ENCODE assay signal across 8 cellular contexts in the genomic region with DNA sequence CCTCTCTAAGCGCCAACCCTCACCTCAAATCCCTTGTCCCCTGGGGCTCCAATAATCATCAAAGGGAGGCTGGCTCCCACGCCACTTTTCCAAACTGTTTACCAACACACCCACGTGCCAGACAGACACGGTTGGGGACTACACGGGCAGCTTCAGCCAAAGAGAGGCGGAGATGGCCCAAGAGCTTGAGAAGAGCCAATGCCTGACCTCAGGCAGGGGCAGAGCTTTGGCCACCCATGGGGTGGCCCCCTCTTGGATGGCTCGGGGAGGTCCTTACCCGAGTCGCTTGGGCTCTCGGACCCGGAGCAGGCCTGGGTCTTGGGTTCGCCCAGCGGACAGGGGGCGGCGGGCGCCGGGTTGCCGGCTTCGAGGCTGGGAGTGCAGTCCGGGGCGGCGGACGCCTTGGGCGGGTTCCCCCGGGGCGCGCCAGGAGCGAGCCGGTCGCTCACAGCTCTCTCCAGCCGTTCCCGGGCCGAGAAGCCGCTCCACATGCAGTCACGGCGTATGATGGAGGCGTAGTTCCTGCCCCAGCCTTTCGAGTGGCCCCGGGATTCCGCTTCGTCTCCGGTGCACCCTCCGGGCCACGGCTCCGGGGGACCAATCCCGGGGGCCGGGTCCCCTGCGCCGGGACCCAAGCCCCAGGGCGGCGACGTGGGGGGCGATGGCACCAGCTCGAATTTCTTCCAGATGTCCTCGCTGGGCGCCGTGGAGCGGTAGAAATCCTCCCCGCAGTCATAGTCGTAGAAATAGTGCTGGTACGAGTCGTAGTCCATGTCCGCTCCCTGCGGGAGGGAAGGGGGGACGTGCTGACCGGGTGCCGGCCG. TPM values are rescaled to one million over a fixed set of nuclear protein-coding genes. Genes with fewer than 3 reads are reported as not detected.
A peak's percentile ranks its signal among the peaks of the same experiment; 100 is the strongest.
DNase-seq lines count a peak whose midpoint lies in the region; ATAC-seq lines count a peak whose summit lies in the region.

No MANE protein-coding gene starts in this region.

- H3K9me3 Mint-ChIP-seq in activated CD4-positive, alpha-beta T cell treated with anti-CD3 and anti-CD28 coated beads, Interleukin-2, amount 10 ng/mL, durations not matched to agents 24 days and 14 days: no peaks in the 10 kb centered on the region

- H3K4me1 ChIP-seq in adipocyte (ENCODE audit: control insufficient read depth, insufficient read depth, low read length): peaks cover 19% of the 10 kb centered on the region

- H3K27me3 ChIP-seq in adipocyte (replicated peaks; ENCODE audit: control insufficient read depth, insufficient read depth, low read length): peaks cover 45% of the 10 kb centered on the region

- peak overlapping the region; percentile 77 for H3K4me3 Mint-ChIP-seq in activated CD4-positive, alpha-beta T cell treated with anti-CD3 and anti-CD28 coated beads, Interleukin-2, amount 10 ng/mL, durations not matched to agents 24 days and 14 days

- H3K27me3 Mint-ChIP-seq in activated CD4-positive, alpha-beta T cell treated with anti-CD3 and anti-CD28 coated beads, Interleukin-2, amount 10 ng/mL, durations not matched to agents 24 days and 14 days: peaks cover 66% of the 10 kb centered on the region

- H3K36me3 ChIP-seq in adipocyte (ENCODE audit: control insufficient read depth, insufficient read depth, low read length, severe bottlenecking): no peaks in the 10 kb centered on the region

- H3K36me3 Mint-ChIP-seq in activated CD4-positive, alpha-beta T cell treated with anti-CD3 and anti-CD28 coated beads, Interleukin-2, amount 10 ng/mL, durations not matched to agents 24 days and 14 days (ENCODE audit: low read depth): no peaks in the 10 kb centered on the region

- H3K27ac Mint-ChIP-seq in activated CD4-positive, alpha-beta T cell treated with anti-CD3 and anti-CD28 coated beads, Interleukin-2, amount 10 ng/mL, durations not matched to agents 24 days and 14 days: no peak overlapping the region

- DNase-seq in activated CD4-positive, alpha-beta T cell treated with anti-CD3 and anti-CD28 coated beads, Interleukin-2, amount 10 ng/mL, durations not matched to agents 24 days and 14 days: peak; percentile 70
- no peak for DNase-seq in activated CD4-positive, alpha-beta T cell treated with anti-CD3 and anti-CD28 coated beads for 48 hours
- DNase-seq in NCI-H1694 treated with DMSO at 0.1 percent for 48 hours (lab: John Stamatoyannopoulos, UW) (peak; percentile 100), adipocyte (ENCODE audit: low read depth) (peak; percentile 62), cerebellar cortex (ENCODE audit: low spot score) (no peak)
- peak; percentile 30 for DNase-seq in stimulated activated CD8-positive, alpha-beta memory T cell treated with anti-CD3 and anti-CD28 coated beads, Interleukin-4, amount 100 ng/mL, for 48 hours

- peaks cover 6% of the 10 kb centered on the region for H3K4me1 Mint-ChIP-seq in activated CD4-positive, alpha-beta T cell treated with anti-CD3 and anti-CD28 coated beads, Interleukin-2, amount 10 ng/mL, durations not matched to agents 24 days and 14 days

- H3K9me3 ChIP-seq in adipocyte (ENCODE audit: control insufficient read depth, low read length) (no peaks in the 10 kb centered on the region), iPS-18c (ENCODE audit: control insufficient read depth, insufficient read depth, low read length) (no peaks in the 10 kb centered on the region)

- peak overlapping the region; percentile 48 for H3K9ac ChIP-seq in adipocyte (ENCODE audit: low read length)

- intact Hi-C loops in activated CD4-positive, alpha-beta T cell treated with anti-CD3 and anti-CD28 coated beads, Interleukin-2, amount 10 ng/mL, durations not matched to agents 24 days and 14 days (cut with micrococcal nuclease): no loop called here

- H3K4me3 ChIP-seq in adipocyte (ENCODE audit: low read length): peak overlapping the region; percentile 81
- H3K4me3 ChIP-seq in iPS-18c (ENCODE audit: insufficient read depth, low read depth, low read length): peak overlapping the region; percentile 88

- ATAC-seq in GM21447 (IDR thresholded peaks at IDR 0.05; ENCODE audit: unreplicated experiment): no peak

RNA-seq across cellular contexts. Expression of a gene that starts 0.8 kb away (rescaled TPM):
- 0.42 and 0.57 TPM in 2 replicates for total RNA-seq in activated CD4-positive, alpha-beta T cell treated with anti-CD3 and anti-CD28 coated beads, Interleukin-2, amount 10 ng/mL, durations not matched to agents 24 days and 14 days

RNA-seq across cellular contexts. Expression of a gene that starts 17.6 kb away (rescaled TPM):
- 28.2 and 28.4 TPM in 2 replicates for total RNA-seq in activated CD4-positive, alpha-beta T cell treated with anti-CD3 and anti-CD28 coated beads, Interleukin-2, amount 10 ng/mL, durations not matched to agents 24 days and 14 days

RNA-seq across cellular contexts. Expression of a gene that starts 54.1 kb away (rescaled TPM):
- 47.0 and 49.7 TPM in 2 replicates for total RNA-seq in activated CD4-positive, alpha-beta T cell treated with anti-CD3 and anti-CD28 coated beads, Interleukin-2, amount 10 ng/mL, durations not matched to agents 24 days and 14 days

Comparison
In these comparisons a context has a peak if more than half of its experiments do, and no peak if none do; other contexts are left out.
1. DNase-seq: peak in activated CD4-positive, alpha-beta T cell treated with anti-CD3 and anti-CD28 coated beads, Interleukin-2, amount 10 ng/mL, durations not matched to agents 24 days and 14 days (single experiment), NCI-H1694 treated with DMSO at 0.1 percent for 48 hours (single experiment), adipocyte (single experiment) and stimulated activated CD8-positive, alpha-beta memory T cell treated with anti-CD3 and anti-CD28 coated beads, Interleukin-4, amount 100 ng/mL, for 48 hours (single experiment); none in activated CD4-positive, alpha-beta T cell treated with anti-CD3 and anti-CD28 coated beads for 48 hours (single experiment) and cerebellar cortex (single experiment).